Comparison of ENCODE assay signal across 15 cellular contexts in genomic region chr11:19437760-19438159, GRCh38.
DNase-seq lines count a peak whose midpoint lies in the region; ATAC-seq, FAIRE-seq and TF ChIP-seq lines count a peak whose summit lies in the region.
"Had no signal": no experiment of that assay in that cellular context is flagged by ENCODE, and none has a peak within 500 bp of the region (broad histone marks: within the 10 kb centered on the region; RNA-seq: fewer than 3 reads in every experiment).

No MANE protein-coding gene starts in this region.

- H3K27ac ChIP-seq in RWPE2 (ENCODE audit: poor library complexity, severe bottlenecking): peak overlapping the region; percentile 59
- H3K27ac ChIP-seq in kidney (ENCODE audit: low read depth in 2 of 2, low read length in 2 of 2): no peak overlapping the region
- H3K27ac ChIP-seq: heart right ventricle, tibial nerve, WERI-Rb-1 had no signal

- no peak overlapping the region for H3K4me3 ChIP-seq in RWPE2 (ENCODE audit: severe bottlenecking)
- no peak overlapping the region for H3K4me3 ChIP-seq in kidney (ENCODE audit: low read length in 2 of 2)
- H3K4me3 ChIP-seq: heart right ventricle, tibial nerve had no signal

- ATAC-seq in RWPE2 (ENCODE audit: low read depth): peak; percentile 69
- ATAC-seq: heart right ventricle had no signal

- peaks cover 40% of the 10 kb centered on the region for H3K4me1 ChIP-seq in RWPE2 (ENCODE audit: insufficient read depth, poor library complexity, severe bottlenecking)
- no peaks in the 10 kb centered on the region for H3K4me1 ChIP-seq in kidney (ENCODE audit: control insufficient read depth in 1 of 2, insufficient read depth in 1 of 2, low read depth in 1 of 2, low read length in 2 of 2)

- H3K9ac ChIP-seq in kidney (ENCODE audit: low read length in 2 of 2): no peak overlapping the region

- H3K27me3 ChIP-seq in RWPE2 (ENCODE audit: insufficient read depth, poor library complexity, severe bottlenecking): no peaks in the 10 kb centered on the region
- H3K27me3 ChIP-seq: heart right ventricle, tibial nerve had no signal

- DNase-seq in H54 (ENCODE audit: insufficient read length, low spot score): peak; percentile 38
- no peak for DNase-seq in RWPE2 (ENCODE audit: low spot score)
- peak; percentile 74 for DNase-seq in fibroblast of gingiva (ENCODE audit: low read depth)
- peak; percentile 73 for DNase-seq in stromal cell of bone marrow (ENCODE audit: low read depth)
- no peak for DNase-seq in NCI-H2171 (lab: John Stamatoyannopoulos, UW)
- no peak for DNase-seq in HK-2 (ENCODE audit: unreplicated experiment)
- no peak for DNase-seq in T-helper 9 cell
- DNase-seq in kidney: no peak
- DNase-seq: activated naive CD8-positive, alpha-beta T cell treated with anti-CD3 and anti-CD28 coated beads for 36 hours; heart right ventricle; MV-4-11; NCI-H510A; SIG-M5; WERI-Rb-1 had no signal

- no peaks in the 10 kb centered on the region for H3K9me3 ChIP-seq in RWPE2 (ENCODE audit: severe bottlenecking)
- no peaks in the 10 kb centered on the region for H3K9me3 ChIP-seq in kidney (ENCODE audit: control insufficient read depth in 1 of 2, low read length in 2 of 2)
- H3K9me3 ChIP-seq: tibial nerve had no signal

- intact Hi-C loops in kidney (cut with DNase I): no loop called here

- TF ChIP-seq POLR2A in H54 (IDR thresholded peaks at IDR 0.05; ENCODE audit: low read depth, low read length): no peak

- FAIRE-seq in H54 (lab: Jason Lieb, UNC) (no peak), kidney (lab: Jason Lieb, UNC) (no peak)

- no peaks in the 10 kb centered on the region for H3K36me3 ChIP-seq in RWPE2 (ENCODE audit: low read depth)
- no peaks in the 10 kb centered on the region for H3K36me3 ChIP-seq in kidney (ENCODE audit: control insufficient read depth in 1 of 2, insufficient read depth in 2 of 2, low read length in 2 of 2)
- H3K36me3 ChIP-seq: heart right ventricle, tibial nerve, WERI-Rb-1 had no signal

- TF ChIP-seq CTCF in RWPE2 (IDR thresholded peaks at IDR 0.05; ENCODE audit: poor library complexity, severe bottlenecking) (no peak), kidney (IDR thresholded peaks at IDR 0.05; ENCODE audit: borderline replicate concordance, extremely low read depth, insufficient read depth) (no peak)

Comparison
In these comparisons a context has a peak if more than half of its experiments do, and no peak if none do; other contexts are left out.
1. DNase-seq: peak in H54 (single experiment), fibroblast of gingiva (single experiment) and stromal cell of bone marrow (single experiment); none in RWPE2 (single experiment), NCI-H2171 (single experiment), HK-2 (single experiment), T-helper 9 cell (single experiment) and kidney (single experiment).